ENCODE assay signal across 8 cellular contexts in genomic region chrX:118117069-118117405, GRCh38. TPM values are rescaled to one million over a fixed set of nuclear protein-coding genes. Genes with fewer than 3 reads are reported as not detected.
A peak's percentile ranks its signal among the peaks of the same experiment; 100 is the strongest.
DNase-seq lines count a peak whose midpoint lies in the region; ATAC-seq, FAIRE-seq and TF ChIP-seq lines count a peak whose summit lies in the region.

No MANE protein-coding gene starts in this region.

- peak in 1 of 3 donors; percentile 32 for ATAC-seq in natural killer cell
- ATAC-seq in effector memory CD8-positive, alpha-beta T cell (replicated peaks): no peak

- H3K9me3 ChIP-seq in KOPT-K1 (ENCODE audit: insufficient read depth, low read length, poor library complexity, severe bottlenecking): no peaks in the 10 kb centered on the region

- no peaks in the 10 kb centered on the region for H3K9me3 Mint-ChIP-seq in natural killer cell
- peaks cover 0 to 2% of the 10 kb centered on the region in 2 donors for H3K9me3 Mint-ChIP-seq in effector memory CD8-positive, alpha-beta T cell

- H3K4me3 Mint-ChIP-seq in natural killer cell: peak overlapping the region; percentile 65
- H3K4me3 Mint-ChIP-seq in effector memory CD8-positive, alpha-beta T cell: no peak overlapping the region

- no peaks in the 10 kb centered on the region for H3K36me3 ChIP-seq in KOPT-K1 (ENCODE audit: insufficient read depth, low read length)

- no peak overlapping the region for H3K27ac Mint-ChIP-seq in natural killer cell
- no peak overlapping the region for H3K27ac Mint-ChIP-seq in effector memory CD8-positive, alpha-beta T cell

- H3K4me1 Mint-ChIP-seq in natural killer cell: peaks cover 12 to 13% of the 10 kb centered on the region in 2 donors
- H3K4me1 Mint-ChIP-seq in effector memory CD8-positive, alpha-beta T cell (ENCODE audit: low read depth in 2 of 2): no peaks in the 10 kb centered on the region

- FAIRE-seq in RCC 7860 (lab: Jason Lieb, UNC): no peak

- intact Hi-C loops in natural killer cell (cut with micrococcal nuclease): no loop called here

- TF ChIP-seq CTCF in natural killer cell (IDR thresholded peaks at IDR 0.05): no peak

- DNase-seq in ELF-1 (ENCODE audit: low read depth, low spot score): peak; percentile 70
- DNase-seq in ecto neural progenitor cell (ENCODE audit: low spot score): peak; percentile 71
- DNase-seq in natural killer cell: no peak
- DNase-seq in effector memory CD8-positive, alpha-beta T cell: no peak
- DNase-seq in NCI-H2029 treated with DMSO at 0.1 percent for 48 hours (lab: John Stamatoyannopoulos, UW): no peak
- DNase-seq in RCC 7860 (ENCODE audit: low spot score): no peak
- no peak for DNase-seq in NCI-H2171 (lab: John Stamatoyannopoulos, UW)

- H3K27me3 Mint-ChIP-seq in natural killer cell (ENCODE audit: low read depth in 2 of 2): peaks cover 16 to 42% of the 10 kb centered on the region in 2 donors
- peaks cover 20 to 32% of the 10 kb centered on the region in 2 donors for H3K27me3 Mint-ChIP-seq in effector memory CD8-positive, alpha-beta T cell

- no peaks in the 10 kb centered on the region for H3K36me3 Mint-ChIP-seq in natural killer cell
- no peaks in the 10 kb centered on the region for H3K36me3 Mint-ChIP-seq in effector memory CD8-positive, alpha-beta T cell (ENCODE audit: insufficient read depth)

- H3K27ac ChIP-seq in KOPT-K1 (ENCODE audit: low read depth, low read length, poor library complexity, severe bottlenecking): peak overlapping the region; percentile 54

RNA-seq across cellular contexts. Expression of gene KLHL13, which starts 0.4 kb away (rescaled TPM):
- total RNA-seq in natural killer cell: under 1 TPM; 0.11 to 0.73 (median 0.16) TPM

Comparison
In these comparisons a context has a peak if more than half of its experiments do, and no peak if none do; other contexts are left out.
1. DNase-seq: peak in ELF-1 (single experiment) and ecto neural progenitor cell (single experiment); none in natural killer cell (single experiment), effector memory CD8-positive, alpha-beta T cell (0 of 3), NCI-H2029 treated with DMSO at 0.1 percent for 48 hours (single experiment), RCC 7860 (single experiment) and NCI-H2171 (single experiment).